ENCODE assay signal across 1 cellular context in the genomic region with DNA sequence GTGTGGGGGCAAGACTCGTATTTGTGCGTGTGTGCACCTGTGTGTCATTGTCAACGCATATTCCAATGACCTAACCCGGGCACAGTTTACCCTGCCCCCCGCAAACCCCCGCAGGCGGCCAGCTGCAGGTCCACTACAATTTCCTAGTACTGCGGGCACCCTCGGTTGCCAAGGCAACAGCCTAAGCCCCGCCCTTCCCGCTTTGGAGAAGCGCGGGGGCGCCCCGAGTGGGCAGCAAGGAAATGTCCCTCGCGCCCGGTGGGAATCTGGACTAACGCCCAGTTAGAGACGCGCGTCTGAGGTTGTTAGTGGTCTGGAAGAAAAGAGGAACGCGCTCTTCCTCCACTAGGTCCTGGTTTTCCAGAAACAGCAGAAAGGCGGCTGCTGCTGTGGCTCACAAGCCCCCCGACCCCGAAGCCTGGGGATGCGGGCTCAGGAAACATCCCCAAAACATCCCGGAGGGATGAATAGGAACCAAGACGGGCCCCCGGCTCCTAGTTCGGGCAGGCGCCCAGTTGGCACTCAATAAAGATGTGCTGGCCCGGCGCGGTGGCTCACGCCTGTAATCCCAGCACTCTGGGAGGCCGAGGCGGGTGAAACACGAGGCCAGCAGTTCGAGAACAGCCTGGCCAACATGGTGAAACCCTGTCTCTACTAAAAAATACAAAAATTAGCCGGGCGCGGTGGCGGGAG.
TF ChIP-seq lines count a peak whose summit lies in the region.

No MANE protein-coding gene starts in this region.

TF ChIP-seq in GM12878, 131 proteins besides CTCF, POLR2A, EP300 and RAD21:
- TF ChIP-seq IKZF2 (IDR thresholded peaks at IDR 0.05) (peak in 1 of 2 experiments; percentile 29; a peak in 1 of 4 replicates), BMI1 (IDR thresholded peaks at IDR 0.05; ENCODE audit: borderline replicate concordance) (peak; percentile 86), IKZF1 (conservative IDR thresholded peaks at IDR 0.05) (peak; percentile 54; the same call in 1 of the 2 replicates), GATAD2B (conservative IDR thresholded peaks at IDR 0.05; ENCODE audit: low read depth) (no peak), EGR1 (IDR thresholded peaks at IDR 0.05; ENCODE audit: borderline replicate concordance in 1 of 2, low read depth in 2 of 2, low read length in 2 of 2) (peak in 1 of 2 experiments; percentile 19; a peak in 1 of 3 replicates), RBBP5 (conservative IDR thresholded peaks at IDR 0.05) (no peak)
